1 cellular context compared by ENCODE assay signal in the genomic region with DNA sequence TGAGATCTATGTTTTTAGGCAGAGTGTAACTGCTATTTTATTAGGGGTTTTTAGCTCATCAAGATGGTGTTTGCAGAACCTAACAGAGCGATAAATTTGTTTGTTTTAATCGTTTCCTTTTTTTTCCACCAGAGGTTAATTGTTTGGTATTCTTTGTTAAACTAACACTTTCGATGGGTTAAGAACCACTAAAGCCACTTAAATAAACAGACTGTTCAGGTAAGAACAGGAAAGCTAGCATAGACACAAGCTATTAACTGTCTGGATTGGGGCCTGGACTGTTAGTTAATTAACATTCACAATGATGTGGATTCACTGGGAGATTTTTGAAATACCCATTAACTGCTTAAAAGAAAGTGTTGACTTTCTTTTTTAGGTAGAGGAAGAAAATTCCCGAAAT.
TF ChIP-seq lines count a peak whose summit lies in the region.

No MANE protein-coding gene starts in this region.

TF ChIP-seq in GM23338, 12 proteins besides CTCF, POLR2A, EP300 and RAD21 (continued from another document):
- TF ChIP-seq, protein P1, sequence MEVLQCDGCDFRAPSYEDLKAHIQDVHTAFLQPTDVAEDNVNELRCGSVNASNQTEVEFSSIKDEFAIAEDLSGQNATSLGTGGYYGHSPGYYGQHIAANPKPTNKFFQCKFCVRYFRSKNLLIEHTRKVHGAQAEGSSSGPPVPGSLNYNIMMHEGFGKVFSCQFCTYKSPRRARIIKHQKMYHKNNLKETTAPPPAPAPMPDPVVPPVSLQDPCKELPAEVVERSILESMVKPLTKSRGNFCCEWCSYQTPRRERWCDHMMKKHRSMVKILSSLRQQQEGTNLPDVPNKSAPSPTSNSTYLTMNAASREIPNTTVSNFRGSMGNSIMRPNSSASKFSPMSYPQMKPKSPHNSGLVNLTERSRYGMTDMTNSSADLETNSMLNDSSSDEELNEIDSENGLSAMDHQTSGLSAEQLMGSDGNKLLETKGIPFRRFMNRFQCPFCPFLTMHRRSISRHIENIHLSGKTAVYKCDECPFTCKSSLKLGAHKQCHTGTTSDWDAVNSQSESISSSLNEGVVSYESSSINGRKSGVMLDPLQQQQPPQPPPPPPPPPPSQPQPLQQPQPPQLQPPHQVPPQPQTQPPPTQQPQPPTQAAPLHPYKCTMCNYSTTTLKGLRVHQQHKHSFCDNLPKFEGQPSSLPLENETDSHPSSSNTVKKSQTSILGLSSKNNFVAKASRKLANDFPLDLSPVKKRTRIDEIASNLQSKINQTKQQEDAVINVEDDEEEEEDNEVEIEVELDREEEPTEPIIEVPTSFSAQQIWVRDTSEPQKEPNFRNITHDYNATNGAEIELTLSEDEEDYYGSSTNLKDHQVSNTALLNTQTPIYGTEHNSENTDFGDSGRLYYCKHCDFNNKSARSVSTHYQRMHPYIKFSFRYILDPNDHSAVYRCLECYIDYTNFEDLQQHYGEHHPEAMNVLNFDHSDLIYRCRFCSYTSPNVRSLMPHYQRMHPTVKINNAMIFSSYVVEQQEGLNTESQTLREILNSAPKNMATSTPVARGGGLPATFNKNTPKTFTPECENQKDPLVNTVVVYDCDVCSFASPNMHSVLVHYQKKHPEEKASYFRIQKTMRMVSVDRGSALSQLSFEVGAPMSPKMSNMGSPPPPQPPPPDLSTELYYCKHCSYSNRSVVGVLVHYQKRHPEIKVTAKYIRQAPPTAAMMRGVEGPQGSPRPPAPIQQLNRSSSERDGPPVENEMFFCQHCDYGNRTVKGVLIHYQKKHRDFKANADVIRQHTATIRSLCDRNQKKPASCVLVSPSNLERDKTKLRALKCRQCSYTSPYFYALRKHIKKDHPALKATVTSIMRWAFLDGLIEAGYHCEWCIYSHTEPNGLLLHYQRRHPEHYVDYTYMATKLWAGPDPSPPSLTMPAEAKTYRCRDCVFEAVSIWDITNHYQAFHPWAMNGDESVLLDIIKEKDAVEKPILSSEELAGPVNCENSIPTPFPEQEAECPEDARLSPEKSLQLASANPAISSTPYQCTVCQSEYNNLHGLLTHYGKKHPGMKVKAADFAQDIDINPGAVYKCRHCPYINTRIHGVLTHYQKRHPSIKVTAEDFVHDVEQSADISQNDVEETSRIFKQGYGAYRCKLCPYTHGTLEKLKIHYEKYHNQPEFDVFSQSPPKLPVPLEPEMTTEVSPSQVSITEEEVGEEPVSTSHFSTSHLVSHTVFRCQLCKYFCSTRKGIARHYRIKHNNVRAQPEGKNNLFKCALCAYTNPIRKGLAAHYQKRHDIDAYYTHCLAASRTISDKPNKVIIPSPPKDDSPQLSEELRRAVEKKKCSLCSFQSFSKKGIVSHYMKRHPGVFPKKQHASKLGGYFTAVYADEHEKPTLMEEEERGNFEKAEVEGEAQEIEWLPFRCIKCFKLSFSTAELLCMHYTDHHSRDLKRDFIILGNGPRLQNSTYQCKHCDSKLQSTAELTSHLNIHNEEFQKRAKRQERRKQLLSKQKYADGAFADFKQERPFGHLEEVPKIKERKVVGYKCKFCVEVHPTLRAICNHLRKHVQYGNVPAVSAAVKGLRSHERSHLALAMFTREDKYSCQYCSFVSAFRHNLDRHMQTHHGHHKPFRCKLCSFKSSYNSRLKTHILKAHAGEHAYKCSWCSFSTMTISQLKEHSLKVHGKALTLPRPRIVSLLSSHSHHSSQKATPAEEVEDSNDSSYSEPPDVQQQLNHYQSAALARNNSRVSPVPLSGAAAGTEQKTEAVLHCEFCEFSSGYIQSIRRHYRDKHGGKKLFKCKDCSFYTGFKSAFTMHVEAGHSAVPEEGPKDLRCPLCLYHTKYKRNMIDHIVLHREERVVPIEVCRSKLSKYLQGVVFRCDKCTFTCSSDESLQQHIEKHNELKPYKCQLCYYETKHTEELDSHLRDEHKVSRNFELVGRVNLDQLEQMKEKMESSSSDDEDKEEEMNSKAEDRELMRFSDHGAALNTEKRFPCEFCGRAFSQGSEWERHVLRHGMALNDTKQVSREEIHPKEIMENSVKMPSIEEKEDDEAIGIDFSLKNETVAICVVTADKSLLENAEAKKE (CRISPR knock-in tag; IDR thresholded peaks at IDR 0.05), result no peak
- no peak for TF ChIP-seq EZH2phosphoT487 (IDR thresholded peaks at IDR 0.05; ENCODE audit: unreplicated experiment)
- TF ChIP-seq ZNF114 (CRISPR knock-in tag; IDR thresholded peaks at IDR 0.05), result no peak
- TF ChIP-seq, protein P2, sequence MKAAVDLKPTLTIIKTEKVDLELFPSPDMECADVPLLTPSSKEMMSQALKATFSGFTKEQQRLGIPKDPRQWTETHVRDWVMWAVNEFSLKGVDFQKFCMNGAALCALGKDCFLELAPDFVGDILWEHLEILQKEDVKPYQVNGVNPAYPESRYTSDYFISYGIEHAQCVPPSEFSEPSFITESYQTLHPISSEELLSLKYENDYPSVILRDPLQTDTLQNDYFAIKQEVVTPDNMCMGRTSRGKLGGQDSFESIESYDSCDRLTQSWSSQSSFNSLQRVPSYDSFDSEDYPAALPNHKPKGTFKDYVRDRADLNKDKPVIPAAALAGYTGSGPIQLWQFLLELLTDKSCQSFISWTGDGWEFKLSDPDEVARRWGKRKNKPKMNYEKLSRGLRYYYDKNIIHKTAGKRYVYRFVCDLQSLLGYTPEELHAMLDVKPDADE (IDR thresholded peaks at IDR 0.05), result no peak
- no peak for TF ChIP-seq CREB1 (CRISPR knock-in tag; IDR thresholded peaks at IDR 0.05; ENCODE audit: low read depth)
- no peak for TF ChIP-seq STAT1 (IDR thresholded peaks at IDR 0.05; ENCODE audit: unreplicated experiment)
- TF ChIP-seq ZNF331 (CRISPR knock-in tag; IDR thresholded peaks at IDR 0.05; ENCODE audit: low read depth), result no peak
- TF ChIP-seq, protein P3, sequence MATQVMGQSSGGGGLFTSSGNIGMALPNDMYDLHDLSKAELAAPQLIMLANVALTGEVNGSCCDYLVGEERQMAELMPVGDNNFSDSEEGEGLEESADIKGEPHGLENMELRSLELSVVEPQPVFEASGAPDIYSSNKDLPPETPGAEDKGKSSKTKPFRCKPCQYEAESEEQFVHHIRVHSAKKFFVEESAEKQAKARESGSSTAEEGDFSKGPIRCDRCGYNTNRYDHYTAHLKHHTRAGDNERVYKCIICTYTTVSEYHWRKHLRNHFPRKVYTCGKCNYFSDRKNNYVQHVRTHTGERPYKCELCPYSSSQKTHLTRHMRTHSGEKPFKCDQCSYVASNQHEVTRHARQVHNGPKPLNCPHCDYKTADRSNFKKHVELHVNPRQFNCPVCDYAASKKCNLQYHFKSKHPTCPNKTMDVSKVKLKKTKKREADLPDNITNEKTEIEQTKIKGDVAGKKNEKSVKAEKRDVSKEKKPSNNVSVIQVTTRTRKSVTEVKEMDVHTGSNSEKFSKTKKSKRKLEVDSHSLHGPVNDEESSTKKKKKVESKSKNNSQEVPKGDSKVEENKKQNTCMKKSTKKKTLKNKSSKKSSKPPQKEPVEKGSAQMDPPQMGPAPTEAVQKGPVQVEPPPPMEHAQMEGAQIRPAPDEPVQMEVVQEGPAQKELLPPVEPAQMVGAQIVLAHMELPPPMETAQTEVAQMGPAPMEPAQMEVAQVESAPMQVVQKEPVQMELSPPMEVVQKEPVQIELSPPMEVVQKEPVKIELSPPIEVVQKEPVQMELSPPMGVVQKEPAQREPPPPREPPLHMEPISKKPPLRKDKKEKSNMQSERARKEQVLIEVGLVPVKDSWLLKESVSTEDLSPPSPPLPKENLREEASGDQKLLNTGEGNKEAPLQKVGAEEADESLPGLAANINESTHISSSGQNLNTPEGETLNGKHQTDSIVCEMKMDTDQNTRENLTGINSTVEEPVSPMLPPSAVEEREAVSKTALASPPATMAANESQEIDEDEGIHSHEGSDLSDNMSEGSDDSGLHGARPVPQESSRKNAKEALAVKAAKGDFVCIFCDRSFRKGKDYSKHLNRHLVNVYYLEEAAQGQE (IDR thresholded peaks at IDR 0.05; ENCODE audit: unreplicated experiment), result no peak
- TF ChIP-seq NANOG (IDR thresholded peaks at IDR 0.05; ENCODE audit: borderline replicate concordance), result no peak
- TF ChIP-seq JUNB (IDR thresholded peaks at IDR 0.05; ENCODE audit: unreplicated experiment), result no peak
